15 cellular contexts compared by ENCODE assay signal in the genomic region with DNA sequence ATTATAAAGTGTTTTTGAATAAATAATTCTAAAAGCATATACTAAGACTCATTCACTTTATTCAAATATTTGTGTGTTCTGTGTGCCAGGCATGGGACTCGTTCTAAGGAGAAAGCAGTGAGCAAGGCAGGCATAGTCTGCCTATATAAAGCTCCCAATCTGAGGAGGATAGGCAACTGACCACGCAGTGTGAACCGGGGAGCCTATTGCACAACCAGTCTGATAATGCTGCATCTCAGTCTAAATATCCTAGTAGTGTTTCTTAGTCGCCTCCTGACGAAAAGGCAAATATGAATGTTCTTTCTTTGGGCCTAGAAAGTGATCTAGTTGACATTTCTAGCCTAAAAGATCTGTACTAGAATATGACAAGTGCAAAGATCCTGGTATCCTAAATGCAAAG.
"Had no signal": no experiment of that assay in that cellular context is flagged by ENCODE, and none has a peak within 500 bp of the region (broad histone marks: within the 10 kb centered on the region; RNA-seq: fewer than 3 reads in every experiment).

No MANE protein-coding gene starts in this region.

- H3K4me1 Mint-ChIP-seq: brain, neural crest cell had no signal

- DNase-seq: activated naive CD4-positive, alpha-beta T cell treated with anti-CD3 and anti-CD28 coated beads for 36 hours; activated T-cell treated with anti-CD3 and anti-CD28 coated beads for 4 hours; amygdala; central memory CD4-positive, alpha-beta T cell; effector CD8-positive, alpha-beta T cell; esophagus squamous epithelium; foreskin fibroblast; hypothalamus; kidney glomerular epithelial cell; psoas muscle; stimulated activated naive CD8-positive, alpha-beta T cell treated with anti-CD3 and anti-CD28 coated beads, Interleukin-15, Interleukin-2, amounts not matched to agents 100 U/mL and 50 U/mL, for 24 hours; transverse colon had no signal

- H3K4me3 Mint-ChIP-seq: activated naive CD4-positive, alpha-beta T cell treated with anti-CD3 and anti-CD28 coated beads for 36 hours; brain; neural crest cell had no signal

- H3K27me3 Mint-ChIP-seq: brain had no signal

- ATAC-seq: psoas muscle, sciatic nerve had no signal

- H3K27ac Mint-ChIP-seq: activated naive CD4-positive, alpha-beta T cell treated with anti-CD3 and anti-CD28 coated beads for 36 hours had no signal
